Comparison of ENCODE assay signal across 8 cellular contexts in genomic region chrX:103404225-103405008, GRCh38. TPM values are rescaled to one million over a fixed set of nuclear protein-coding genes. Genes with fewer than 3 reads are reported as not detected.
DNase-seq lines count a peak whose midpoint lies in the region; ATAC-seq and TF ChIP-seq lines count a peak whose summit lies in the region.

No MANE protein-coding gene starts in this region.

- peak overlapping the region; percentile 85 for H3K4me2 ChIP-seq in PC-9

- CTCF ChIA-PET in PC-9 (lab: Charles Lee), result no interaction called here

- no peak overlapping the region for H3K27ac ChIP-seq in PC-9

- no peaks in the 10 kb centered on the region for H3K27me3 ChIP-seq in PC-9 (ENCODE audit: insufficient read depth, low read depth)

- DNase-seq in DMS153 treated with DMSO at 0.1 percent for 48 hours (lab: John Stamatoyannopoulos, UW; ENCODE audit: unreplicated experiment) (peak; percentile 3), PC-9 (peak; percentile 65 to 75), amniotic epithelial cell (ENCODE audit: low read depth) (peak; percentile 84), hepatic stellate cell (ENCODE audit: low spot score) (peak; percentile 54), pulmonary artery endothelial cell (ENCODE audit: low read depth, low spot score) (peak; percentile 65), GF-D8 (lab: John Stamatoyannopoulos, UW) (no peak)

- H4K20me1 ChIP-seq in PC-9 (ENCODE audit: insufficient read depth), result no peaks in the 10 kb centered on the region

- intact Hi-C loops in PC-9 (cut with micrococcal nuclease; ENCODE audit: unreplicated experiment), result no loop called here

- TSS peak; percentile 84 for BruUV-seq in PC-9 (replicated peaks; lab: Mats Ljungman, UMichigan)

- ATAC-seq in GM21360 (IDR thresholded peaks at IDR 0.05; ENCODE audit: unreplicated experiment) (peak; percentile 96), HG03565 (IDR thresholded peaks at IDR 0.05; ENCODE audit: unreplicated experiment) (peak; percentile 95)

- TF ChIP-seq CTCF in PC-9 (conservative IDR thresholded peaks at IDR 0.05), result no peak

- peak overlapping the region; percentile 69 for H3K4me3 ChIP-seq in PC-9

- H3K79me2 ChIP-seq in PC-9 (ENCODE audit: low read depth), result no peaks in the 10 kb centered on the region

- peaks cover 6% of the 10 kb centered on the region; the same call in 1 of the 2 replicates for H3K4me1 ChIP-seq in PC-9 (replicated peaks; ENCODE audit: insufficient read depth)

- no peaks in the 10 kb centered on the region for H3K9me2 ChIP-seq in PC-9 (ENCODE audit: insufficient read depth)

- POLR2A ChIA-PET in PC-9 (lab: Charles Lee; ENCODE audit: unreplicated experiment), result interaction anchor here (0.5 to 0.6 kb wide), 4 partner anchors 27 to 252 kb away, joined by 3 to 10 read pairs (median 4); no protein-coding TSS in a partner anchor

- no peaks in the 10 kb centered on the region for H3F3A ChIP-seq in PC-9 (ENCODE audit: insufficient read depth, low read depth)

- H2AFZ ChIP-seq in PC-9, result peak overlapping the region; percentile 86

- H3K36me3 ChIP-seq in PC-9 (ENCODE audit: low read depth), result no peaks in the 10 kb centered on the region

- H3K9me3 ChIP-seq in PC-9 (ENCODE audit: insufficient read depth, low read depth), result no peaks in the 10 kb centered on the region

RNA-seq across cellular contexts. Expression of gene BEX3, which starts 28.1 kb away (rescaled TPM):
- total RNA-seq in PC-9 (2021) (120 and 130 TPM in 2 replicates), pulmonary artery endothelial cell (232 and 264 TPM in 2 replicates)

RNA-seq across cellular contexts. Expression of gene TCEAL9, which starts 48.1 kb away (rescaled TPM):
- total RNA-seq in PC-9 (2021) (44.4 and 57.1 TPM in 2 replicates), pulmonary artery endothelial cell (81.4 and 106 TPM in 2 replicates)
